ENCODE assay signal across 9 cellular contexts in the genomic region with DNA sequence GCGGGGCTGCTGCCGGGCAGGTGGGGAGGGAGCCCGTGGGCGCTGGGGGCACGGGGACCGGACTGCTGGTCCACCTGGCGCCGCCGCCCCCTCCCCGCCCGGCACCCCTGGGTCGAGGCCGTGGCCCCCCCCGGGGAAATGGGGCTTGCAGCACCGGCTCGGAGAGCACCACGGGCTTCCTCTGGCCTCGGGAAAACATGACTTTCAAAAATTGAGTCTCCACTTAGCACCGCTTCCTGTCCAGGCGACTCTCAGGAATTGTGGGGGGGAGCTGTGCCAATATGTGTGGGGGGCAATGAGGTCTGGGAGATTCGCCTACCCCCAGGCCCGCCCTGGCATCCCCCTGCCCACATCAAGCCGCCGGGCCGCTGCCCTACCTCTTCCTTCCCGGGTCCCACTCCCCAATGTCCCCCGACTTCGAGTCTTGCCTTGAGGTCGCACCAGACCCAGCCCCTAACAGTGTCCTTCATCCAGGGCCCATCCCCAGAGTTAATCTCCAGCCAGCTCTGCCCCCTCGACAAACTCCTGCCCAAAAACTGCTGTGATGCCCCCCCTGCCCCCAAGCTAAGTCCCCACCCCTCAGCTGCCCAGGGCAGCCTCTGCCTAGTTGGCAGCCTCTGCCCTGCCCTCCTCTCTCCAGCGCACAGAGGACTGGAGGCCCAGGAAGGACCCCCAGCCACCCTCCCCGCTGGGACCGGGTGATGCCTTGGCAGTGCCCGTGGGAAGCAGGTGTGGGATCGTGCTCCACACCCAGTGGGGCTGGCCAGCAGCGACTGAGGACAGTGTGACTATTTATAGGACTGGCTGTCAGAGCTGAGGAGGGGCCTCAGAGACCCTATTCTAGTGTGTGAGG. TPM values are rescaled to one million over a fixed set of nuclear protein-coding genes. Genes with fewer than 3 reads are reported as not detected.
DNase-seq lines count a peak whose midpoint lies in the region; ATAC-seq and TF ChIP-seq lines count a peak whose summit lies in the region.
"Had no signal": no experiment of that assay in that cellular context is flagged by ENCODE, and none has a peak within 500 bp of the region (broad histone marks: within the 10 kb centered on the region; RNA-seq: fewer than 3 reads in every experiment).

No MANE protein-coding gene starts in this region.

- no peaks in the 10 kb centered on the region; a peak in 3 of 22 replicates for H3K36me3 ChIP-seq in BLaER1 treated with 17β-estradiol and CSF1 and Interleukin-3, amounts not matched to agents 10 nM and 100 nM
- H3K36me3 ChIP-seq in ectodermal cell (ENCODE audit: control insufficient read depth, insufficient read depth, low read length), result no peaks in the 10 kb centered on the region

- peak overlapping the region; percentile 69 to 78 (median 73) for H3K4me3 Mint-ChIP-seq in nephron

- no peaks in the 10 kb centered on the region for H3K9me3 ChIP-seq in BLaER1 treated with 17β-estradiol and CSF1 and Interleukin-3, amounts not matched to agents 10 nM and 100 nM (replicated peaks in 1 of 11)
- no peaks in the 10 kb centered on the region for H3K9me3 ChIP-seq in ectodermal cell (ENCODE audit: control insufficient read depth, low read length)

- peak overlapping the region; percentile 84 to 100 (median 98) for H3K4me2 ChIP-seq in BLaER1 treated with 17β-estradiol and CSF1 and Interleukin-3, amounts not matched to agents 10 nM and 100 nM

- DNase-seq in NCI-H69 (lab: John Stamatoyannopoulos, UW), result peak; percentile 50
- DNase-seq in SW480 (ENCODE audit: low spot score), result no peak
- no peak for DNase-seq in foreskin keratinocyte
- no peak for DNase-seq in NCI-H446 treated with DMSO at 0.1 percent for 48 hours (lab: John Stamatoyannopoulos, UW)
- DNase-seq in cortex of kidney (lab: John Stamatoyannopoulos, UW), result no peak
- DNase-seq: activated CD4-positive, alpha-beta T cell treated with anti-CD3 and anti-CD28 coated beads for 48 hours had no signal

- H3K4me1 Mint-ChIP-seq in nephron, result no peaks in the 10 kb centered on the region

- ATAC-seq in foreskin keratinocyte, result no peak

- H3K27me3 ChIP-seq in BLaER1 treated with 17β-estradiol and CSF1 and Interleukin-3, amounts not matched to agents 10 nM and 100 nM, result peaks cover 26 to 63% (median 46%) of the 10 kb centered on the region in 11 experiments; a peak in 20 of 22 replicates
- peaks cover 19% of the 10 kb centered on the region for H3K27me3 ChIP-seq in ectodermal cell (ENCODE audit: control insufficient read depth, insufficient read depth, low read length, poor library complexity, severe bottlenecking)
- H3K27me3 ChIP-seq in foreskin keratinocyte, result peaks cover 20% of the 10 kb centered on the region

- TF ChIP-seq CTCF in nephron (IDR thresholded peaks at IDR 0.05; ENCODE audit: unreplicated experiment in 3 of 3), result no peak
- no peak for TF ChIP-seq CTCF in foreskin keratinocyte (conservative IDR thresholded peaks at IDR 0.05)

- peaks cover 51 to 95% (median 93%) of the 10 kb centered on the region in 10 experiments for H3K4me1 ChIP-seq in BLaER1 treated with 17β-estradiol and CSF1 and Interleukin-3, amounts not matched to agents 10 nM and 100 nM
- H3K4me1 ChIP-seq in ectodermal cell (ENCODE audit: control insufficient read depth, insufficient read depth, low read length), result peaks cover 19% of the 10 kb centered on the region
- no peaks in the 10 kb centered on the region for H3K4me1 ChIP-seq in foreskin keratinocyte

- peak overlapping the region in 10 of 11 experiments; percentile 19 to 61 (median 46); a peak in 14 of 22 replicates for H3K27ac ChIP-seq in BLaER1 treated with 17β-estradiol and CSF1 and Interleukin-3, amounts not matched to agents 10 nM and 100 nM
- no peak overlapping the region for H3K27ac ChIP-seq in ectodermal cell (ENCODE audit: insufficient read depth, low read depth, low read length, poor library complexity, severe bottlenecking)
- H3K27ac ChIP-seq in foreskin keratinocyte, result no peak overlapping the region

- no peaks in the 10 kb centered on the region for H3K36me3 Mint-ChIP-seq in nephron (ENCODE audit: low read depth)

- peak overlapping the region; percentile 57 to 81 (median 74); a peak in 21 of 22 replicates for H3K9ac ChIP-seq in BLaER1 treated with 17β-estradiol and CSF1 and Interleukin-3, amounts not matched to agents 10 nM and 100 nM

- peak overlapping the region in 1 of 3 experiments; percentile 51 for H3K27ac Mint-ChIP-seq in nephron

- H4K20me1 ChIP-seq in BLaER1 treated with 17β-estradiol and CSF1 and Interleukin-3, amounts not matched to agents 10 nM and 100 nM, result peaks cover 5 to 81% (median 40%) of the 10 kb centered on the region in 11 experiments; a peak in 19 of 22 replicates

- H3K9me3 Mint-ChIP-seq in nephron, result no peaks in the 10 kb centered on the region

- no peaks in the 10 kb centered on the region for H3K27me3 Mint-ChIP-seq in nephron (ENCODE audit: low read depth)

- H3K4me3 ChIP-seq in BLaER1 treated with 17β-estradiol and CSF1 and Interleukin-3, amounts not matched to agents 10 nM and 100 nM, result peak overlapping the region; percentile 55 to 74 (median 63)
- peak overlapping the region; percentile 38 for H3K4me3 ChIP-seq in ectodermal cell (ENCODE audit: insufficient read depth, low read depth, low read length)

- WGBS in ectodermal cell, 2 experiments, result 38 to 39% methylated on average over 36 of the region's 36 CpGs

RNA-seq across cellular contexts. Expression of a gene that starts 3.9 kb away (rescaled TPM):
- polyA plus RNA-seq in ectodermal cell (2013, experiment 1 of 4), result 28.3 TPM
- 29.3 TPM for polyA plus RNA-seq in ectodermal cell (2013, experiment 2 of 4)
- 27.1 TPM for polyA plus RNA-seq in ectodermal cell (2013, experiment 3 of 4)
- 28.9 TPM for polyA plus RNA-seq in ectodermal cell (2013, experiment 4 of 4)
- total RNA-seq in foreskin keratinocyte, result 14.7 and 16.4 TPM in 2 replicates
- polyA plus RNA-seq in foreskin keratinocyte, result 19.5 and 25.1 TPM in 2 replicates

RNA-seq across cellular contexts. Expression of a gene that starts 20.7 kb away (rescaled TPM):
- polyA plus RNA-seq in ectodermal cell (2013, experiment 1 of 4), result 5.1 TPM
- 6.1 TPM for polyA plus RNA-seq in ectodermal cell (2013, experiment 2 of 4)
- 6.0 TPM for polyA plus RNA-seq in ectodermal cell (2013, experiment 3 of 4)
- polyA plus RNA-seq in ectodermal cell (2013, experiment 4 of 4), result 7.0 TPM
- 38.1 and 41.9 TPM in 2 replicates for total RNA-seq in foreskin keratinocyte
- polyA plus RNA-seq in foreskin keratinocyte, result 61.5 and 75.3 TPM in 2 replicates

RNA-seq across cellular contexts. Expression of a gene that starts 45.8 kb away (rescaled TPM):
- 46.1 TPM for polyA plus RNA-seq in ectodermal cell (2013, experiment 1 of 4)
- polyA plus RNA-seq in ectodermal cell (2013, experiment 2 of 4), result 45.1 TPM
- 50.2 TPM for polyA plus RNA-seq in ectodermal cell (2013, experiment 3 of 4)
- polyA plus RNA-seq in ectodermal cell (2013, experiment 4 of 4), result 54.6 TPM
- 0.07 and 0.21 TPM in 2 replicates for total RNA-seq in foreskin keratinocyte
- 0.18 and 0.19 TPM in 2 replicates for polyA plus RNA-seq in foreskin keratinocyte

Comparison
In these comparisons a context has a peak if more than half of its experiments do, and no peak if none do; other contexts are left out.
1. H3K27ac ChIP-seq: peak in BLaER1 treated with 17β-estradiol and CSF1 and Interleukin-3, amounts not matched to agents 10 nM and 100 nM (10 of 11); none in ectodermal cell (single experiment) and foreskin keratinocyte (single experiment).